ENCODE assay signal across 8 cellular contexts in genomic region chr7:79453558-79454324, GRCh38. TPM values are rescaled to one million over a fixed set of nuclear protein-coding genes. Genes with fewer than 3 reads are reported as not detected.
DNase-seq lines count a peak whose midpoint lies in the region; ATAC-seq and TF ChIP-seq lines count a peak whose summit lies in the region.

Gene MAGI2 (minus strand): TSS chr7:79453667. CDS start chr7:79453320, 347 bp downstream.

- H3K9me3 ChIP-seq in endodermal cell (ENCODE audit: control insufficient read depth, low read length) (no peaks in the 10 kb centered on the region), right lobe of liver (no peaks in the 10 kb centered on the region)

- H3K4me3 Mint-ChIP-seq in endodermal cell, result peak within 1 kb of the TSS; percentile 67
- peak within 1 kb of the TSS; percentile 83 for H3K4me3 Mint-ChIP-seq in stimulated activated naive CD8-positive, alpha-beta T cell treated with anti-CD3 and anti-CD28 coated beads, Interleukin-15, Interleukin-2, amounts not matched to agents 100 ng/mL and 50 ng/mL, for 24 hours

- H3K36me3 ChIP-seq in endodermal cell (ENCODE audit: control insufficient read depth, insufficient read depth, low read length) (no peaks in the 10 kb centered on the region), right lobe of liver (no peaks in the 10 kb centered on the region)

- H3K4me1 ChIP-seq in endodermal cell (ENCODE audit: control insufficient read depth, insufficient read depth, low read length) (peaks cover 3% of the 10 kb centered on the region), right lobe of liver (peaks cover 0 to 21% (median 7%) of the 10 kb centered on the region in 4 donors)

- intact Hi-C loops in right lobe of liver (cut with DNase I), result no loop called here

- H3K9me3 Mint-ChIP-seq in endodermal cell, result no peaks in the 10 kb centered on the region
- H3K9me3 Mint-ChIP-seq in stimulated activated naive CD8-positive, alpha-beta T cell treated with anti-CD3 and anti-CD28 coated beads, Interleukin-15, Interleukin-2, amounts not matched to agents 100 ng/mL and 50 ng/mL, for 24 hours, result no peaks in the 10 kb centered on the region

- H3K36me3 Mint-ChIP-seq in endodermal cell (ENCODE audit: low read depth), result no peaks in the 10 kb centered on the region
- no peaks in the 10 kb centered on the region for H3K36me3 Mint-ChIP-seq in stimulated activated naive CD8-positive, alpha-beta T cell treated with anti-CD3 and anti-CD28 coated beads, Interleukin-15, Interleukin-2, amounts not matched to agents 100 ng/mL and 50 ng/mL, for 24 hours (ENCODE audit: low read depth)

- H3K4me3 ChIP-seq in endodermal cell (ENCODE audit: low read length) (peak within 1 kb of the TSS; percentile 83), right lobe of liver (peak within 1 kb of the TSS; percentile 77 to 82 (median 77))

- TF ChIP-seq POLR2A in right lobe of liver (IDR thresholded peaks at IDR 0.05), result peak; percentile 62

- ATAC-seq in right lobe of liver (peak; percentile 64 to 75 (median 71)), HG02798 (IDR thresholded peaks at IDR 0.05; ENCODE audit: poor library complexity, unreplicated experiment) (no peak), GM19463 (IDR thresholded peaks at IDR 0.05; ENCODE audit: unreplicated experiment) (no peak), GM18909 (IDR thresholded peaks at IDR 0.05; ENCODE audit: poor library complexity, unreplicated experiment) (no peak)

- H3K27ac ChIP-seq in endodermal cell (ENCODE audit: low read depth, low read length), result no peak within 1 kb of the TSS
- H3K27ac ChIP-seq in right lobe of liver, result peak within 1 kb of the TSS; percentile 84 to 94 (median 86)

- H3K27me3 Mint-ChIP-seq in endodermal cell (ENCODE audit: insufficient read depth), result peaks cover 83% of the 10 kb centered on the region
- peaks cover 58% of the 10 kb centered on the region for H3K27me3 Mint-ChIP-seq in stimulated activated naive CD8-positive, alpha-beta T cell treated with anti-CD3 and anti-CD28 coated beads, Interleukin-15, Interleukin-2, amounts not matched to agents 100 ng/mL and 50 ng/mL, for 24 hours

- TF ChIP-seq CTCF in endodermal cell (conservative IDR thresholded peaks at IDR 0.05) (no peak), right lobe of liver (IDR thresholded peaks at IDR 0.05) (no peak)

- H3K27me3 ChIP-seq in endodermal cell (ENCODE audit: control insufficient read depth, insufficient read depth, low read length, poor library complexity, severe bottlenecking) (peaks cover 81% of the 10 kb centered on the region), right lobe of liver (no peaks in the 10 kb centered on the region)

- 0 to 1% methylated on average over 17 to 64 of the region's 67 CpGs for WGBS in endodermal cell (ENCODE audit: insufficient coverage in 1 of 2, insufficient read length in 1 of 2), 2 experiments
- no CpG with 5 or more reads among the region's 67 CpGs for WGBS in right lobe of liver (ENCODE audit: insufficient coverage, low coverage, low lambda C conversion rate, missing lambda C conversion rate)

- DNase-seq in GOT3 (lab: John Stamatoyannopoulos, UW) (peak; percentile 38), RPMI7951 (ENCODE audit: low read depth) (peak; percentile 67), endodermal cell (peak; percentile 87), right lobe of liver (peak; percentile 77 to 89 (median 88))

- H3K9ac ChIP-seq in endodermal cell (ENCODE audit: extremely low read depth, low read length, poor library complexity, severe bottlenecking), result no peak within 1 kb of the TSS

- H3K4me1 Mint-ChIP-seq in endodermal cell, result peaks cover 20% of the 10 kb centered on the region
- peaks cover 12% of the 10 kb centered on the region for H3K4me1 Mint-ChIP-seq in stimulated activated naive CD8-positive, alpha-beta T cell treated with anti-CD3 and anti-CD28 coated beads, Interleukin-15, Interleukin-2, amounts not matched to agents 100 ng/mL and 50 ng/mL, for 24 hours (ENCODE audit: low read depth)

- no peak within 1 kb of the TSS for H3K27ac Mint-ChIP-seq in endodermal cell
- no peak within 1 kb of the TSS for H3K27ac Mint-ChIP-seq in stimulated activated naive CD8-positive, alpha-beta T cell treated with anti-CD3 and anti-CD28 coated beads, Interleukin-15, Interleukin-2, amounts not matched to agents 100 ng/mL and 50 ng/mL, for 24 hours

RNA-seq across cellular contexts. Expression of gene MAGI2, which starts in this region (rescaled TPM):
- total RNA-seq in RPMI7951 (2014; rRNA removed; shearing (Covaris generic)), result 1.1 and 1.4 TPM in 2 replicates
- total RNA-seq in endodermal cell, result 10 to 100 TPM; 10.3 to 19.2 TPM
- 8.9 TPM for polyA plus RNA-seq in endodermal cell (2013, experiment 1 of 2)
- 10.2 TPM for polyA plus RNA-seq in endodermal cell (2013, experiment 2 of 2)
- 1 to 10 TPM; 1.2 to 4.0 (median 2.4) TPM for total RNA-seq in right lobe of liver

Comparison
In these comparisons a context has a peak if more than half of its experiments do, and no peak if none do; other contexts are left out.
1. DNase-seq: peak in every context shown above with its lines; median percentile 88 in right lobe of liver; 87 in endodermal cell; 67 in RPMI7951; 38 in GOT3.
2. ATAC-seq: peak in right lobe of liver (4 of 4); none in HG02798 (single experiment), GM19463 (single experiment) and GM18909 (single experiment).